Comparison of ENCODE assay signal across 8 cellular contexts in the genomic region with DNA sequence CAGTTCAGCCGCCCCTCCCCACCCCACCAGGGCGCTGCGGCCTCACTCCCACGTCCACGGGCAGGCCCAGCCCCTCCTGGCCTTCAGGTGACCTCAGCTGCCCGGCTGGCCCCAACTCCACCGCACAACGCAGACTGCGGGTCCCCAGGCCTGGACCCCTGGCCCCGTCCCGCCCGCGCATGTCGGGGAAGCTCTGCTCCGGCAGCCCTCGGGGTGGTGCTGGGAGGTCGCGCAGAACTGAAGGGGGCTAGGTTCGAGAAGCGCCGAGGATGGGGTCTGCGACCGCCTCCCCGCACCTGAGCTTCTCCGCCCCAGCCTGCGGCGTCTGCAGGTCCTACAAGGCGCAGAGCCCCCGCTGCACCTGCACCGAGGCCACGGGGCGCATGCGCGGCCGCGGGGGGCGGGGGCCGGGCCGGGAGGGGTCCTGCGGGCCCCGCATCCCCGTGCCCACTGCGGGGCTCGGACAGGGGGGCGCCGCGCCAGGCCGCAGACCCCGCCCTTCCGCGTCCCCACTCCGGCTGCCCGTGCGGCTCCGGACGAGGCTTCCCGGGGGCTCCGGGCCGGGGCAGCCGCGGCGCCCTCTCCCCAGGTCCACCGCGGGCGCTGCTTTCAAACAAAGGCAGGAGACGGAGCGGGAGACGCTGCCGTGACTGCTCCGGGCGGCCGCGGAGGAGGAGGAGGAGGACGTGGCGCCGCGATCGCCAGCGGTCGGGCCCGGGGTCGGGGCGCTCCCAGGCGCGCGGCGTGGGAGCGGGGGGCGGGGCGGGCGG. TPM values are rescaled to one million over a fixed set of nuclear protein-coding genes. Genes with fewer than 3 reads are reported as not detected.
DNase-seq lines count a peak whose midpoint lies in the region; ATAC-seq and TF ChIP-seq lines count a peak whose summit lies in the region.

No MANE protein-coding gene starts in this region.

- WGBS in mammary epithelial cell (ENCODE audit: low coverage, missing lambda C conversion rate): 23% methylated on average over 21 of the region's 91 CpGs

- H3K27ac ChIP-seq in mammary epithelial cell (ENCODE audit: insufficient read depth, low read depth, low read length): no peak overlapping the region

- no peak overlapping the region for H3K27ac Mint-ChIP-seq in naive B cell

- TF ChIP-seq CTCF in BE2C (IDR thresholded peaks at IDR 0.05; ENCODE audit: low read depth, low read length) (no peak), mammary epithelial cell (conservative IDR thresholded peaks at IDR 0.05 in 1 of 2, IDR thresholded peaks at IDR 0.05 in 1 of 2; ENCODE audit: extremely low read depth in 1 of 2, insufficient read depth in 1 of 2, low read depth in 1 of 2, low read length in 2 of 2) (no peak)

- no peak overlapping the region for H3K9ac ChIP-seq in mammary epithelial cell (ENCODE audit: insufficient read depth, low read length)

- intact Hi-C loops in mammary epithelial cell (cut with micrococcal nuclease): no loop called here

- H3K9me3 ChIP-seq in BE2C: no peaks in the 10 kb centered on the region
- no peaks in the 10 kb centered on the region for H3K9me3 ChIP-seq in mammary epithelial cell (replicated peaks; ENCODE audit: insufficient read depth, low read length)

- H3K27me3 ChIP-seq in BE2C: peaks cover 6% of the 10 kb centered on the region
- peaks cover 16% of the 10 kb centered on the region for H3K27me3 ChIP-seq in mammary epithelial cell (ENCODE audit: insufficient read depth, low read length)

- no peaks in the 10 kb centered on the region for H3K79me2 ChIP-seq in mammary epithelial cell (ENCODE audit: insufficient read depth, low read length)

- in situ Hi-C loops in mammary epithelial cell (cut with MboI; ENCODE audit: low sequenced_read_pairs in 2 of 2): no loop called here

- peak overlapping the region in 1 of 8 donors; percentile 67 for H3K4me3 Mint-ChIP-seq in naive B cell

- peaks cover 0 to 8% (median 0%) of the 10 kb centered on the region in 3 donors for H3K4me1 Mint-ChIP-seq in naive B cell

- peaks cover 26 to 52% (median 32%) of the 10 kb centered on the region in 3 donors for H3K27me3 Mint-ChIP-seq in naive B cell

- H3K9me3 Mint-ChIP-seq in naive B cell: no peaks in the 10 kb centered on the region

- H3K4me3 ChIP-seq in BE2C (ENCODE audit: low read depth, low read length) (peak overlapping the region; percentile 45), mammary epithelial cell (replicated peaks in 1 of 3; ENCODE audit: insufficient read depth in 1 of 3, low read depth in 2 of 3, low read length in 3 of 3) (peak overlapping the region in 1 of 3 experiments; percentile 22)

- peak overlapping the region; percentile 54 for H3K4me2 ChIP-seq in mammary epithelial cell (ENCODE audit: insufficient read depth, low read depth, low read length)

- H3K36me3 ChIP-seq in BE2C: no peaks in the 10 kb centered on the region; the same call in none of the 2 replicates
- H3K36me3 ChIP-seq in mammary epithelial cell (ENCODE audit: insufficient read depth, low read length): no peaks in the 10 kb centered on the region

- peak; percentile 59 for DNase-seq in BE2C
- DNase-seq in HuH-7.5 (ENCODE audit: low spot score): peak; percentile 88
- DNase-seq in mammary epithelial cell: no peak
- no peak for DNase-seq in naive B cell
- DNase-seq in effector CD4-positive, alpha-beta T cell: no peak
- no peak for DNase-seq in SKM-1 (lab: John Stamatoyannopoulos, UW; ENCODE audit: unreplicated experiment)

- ATAC-seq in naive B cell (ENCODE audit: low read depth in 2 of 2) (peak; percentile 28 to 29), GM18861 (IDR thresholded peaks at IDR 0.05; ENCODE audit: unreplicated experiment) (no peak), GM19023 (IDR thresholded peaks at IDR 0.05; ENCODE audit: unreplicated experiment) (no peak)

- BruUV-seq in mammary epithelial cell (replicated peaks; lab: Mats Ljungman, UMichigan): no TSS peak

- CTCF ChIA-PET in mammary epithelial cell (lab: Charles Lee; ENCODE audit: low non-redundant PET): no interaction called here

- no peaks in the 10 kb centered on the region for H3K36me3 Mint-ChIP-seq in naive B cell

- H3K4me1 ChIP-seq in BE2C (no peaks in the 10 kb centered on the region), mammary epithelial cell (ENCODE audit: insufficient read depth, low read length) (peaks cover 3% of the 10 kb centered on the region)

- H2AFZ ChIP-seq in mammary epithelial cell (ENCODE audit: low read depth, low read length): no peak overlapping the region

- dilution Hi-C loops in mammary epithelial cell (cut with HindIII; ENCODE audit: low sequenced_read_pairs): no loop called here

- H4K20me1 ChIP-seq in mammary epithelial cell (ENCODE audit: insufficient read depth, low read length): no peaks in the 10 kb centered on the region

RNA-seq across cellular contexts. Expression of gene NAT8L, which starts 0.7 kb away (rescaled TPM):
- polyA plus RNA-seq in BE2C (2012; ENCODE audit: insufficient read depth, insufficient read length, low read depth): 21.3 TPM
- under 1 TPM in 1 of 2 donors, not detected in 1; 0.14 TPM for total RNA-seq in mammary epithelial cell
- polyA plus RNA-seq in mammary epithelial cell (0.02 TPM), naive B cell (ENCODE audit: low read depth in 6 of 6) (not detected)
- not detected for polyA minus RNA-seq in mammary epithelial cell

RNA-seq across cellular contexts. Expression of gene NELFA, which starts 49.7 kb away (rescaled TPM):
- polyA plus RNA-seq in BE2C (2012; ENCODE audit: insufficient read depth, insufficient read length, low read depth): 102 TPM
- 10 to 100 TPM; 19.7 to 26.1 TPM for total RNA-seq in mammary epithelial cell
- polyA plus RNA-seq in mammary epithelial cell (15.7 TPM), naive B cell (ENCODE audit: low read depth in 6 of 6) (10 to 100 TPM; 11.0 to 42.3 (median 25.4) TPM)
- 8.3 TPM for polyA minus RNA-seq in mammary epithelial cell

Comparison
In these comparisons a context has a peak if more than half of its experiments do, and no peak if none do; other contexts are left out.
1. DNase-seq: peak in BE2C (single experiment) and HuH-7.5 (single experiment); none in mammary epithelial cell (single experiment), naive B cell (single experiment), effector CD4-positive, alpha-beta T cell (single experiment) and SKM-1 (single experiment).
2. ATAC-seq: peak in naive B cell (2 of 2); none in GM18861 (single experiment) and GM19023 (single experiment).